9 cellular contexts compared by ENCODE assay signal in genomic region chr22:37419370-37419915, GRCh38. TPM values are rescaled to one million over a fixed set of nuclear protein-coding genes. Genes with fewer than 3 reads are reported as not detected.
DNase-seq lines count a peak whose midpoint lies in the region; ATAC-seq lines count a peak whose summit lies in the region.
"Had no signal": no experiment of that assay in that cellular context is flagged by ENCODE, and none has a peak within 500 bp of the region (broad histone marks: within the 10 kb centered on the region; RNA-seq: fewer than 3 reads in every experiment).

No MANE protein-coding gene starts in this region.

- H3K27ac ChIP-seq in SJCRH30, result no peak overlapping the region
- H3K27ac ChIP-seq: SJSA1 had no signal

- CTCF ChIA-PET in activated CD8-positive, alpha-beta memory T cell treated with anti-CD3 and anti-CD28 coated beads, Interleukin-2, amount 10 ng/mL, durations not matched to agents 7 days and 5 days (lab: Charles Lee), result no interaction called here

- H3K4me3 Mint-ChIP-seq in activated CD8-positive, alpha-beta memory T cell treated with anti-CD3 and anti-CD28 coated beads, Interleukin-2, amount 10 ng/mL, durations not matched to agents 7 days and 5 days, result peak overlapping the region; percentile 43
- H3K4me3 Mint-ChIP-seq in activated T-helper 1 cell treated with anti-CD3 and anti-CD28 coated beads, Interleukin-12 subunit alpha, Interleukin-12 subunit beta, Interleukin-2, Interleukin-4 antibody, amounts not matched to agents 30 ng/mL and 10 ng/mL and 1 ng/mL, durations not matched to agents 14 hours and 24 hours and 36 hours, result peak overlapping the region; percentile 35
- H3K4me3 Mint-ChIP-seq in stimulated activated memory B cell treated with anti-CD40 and anti-IgM and Interleukin-4, amounts not matched to agents 10 μg/mL and 1 μg/mL and 100 μg/mL, for 72 hours, result peak overlapping the region; percentile 63

- H3K9me3 ChIP-seq in iPS-18c (ENCODE audit: control insufficient read depth, insufficient read depth, low read length) (no peaks in the 10 kb centered on the region), SJCRH30 (replicated peaks) (no peaks in the 10 kb centered on the region)
- H3K9me3 ChIP-seq: SJSA1 had no signal

- H3K4me3 ChIP-seq in iPS-18c (ENCODE audit: insufficient read depth, low read depth, low read length), result peak overlapping the region; percentile 51; the same call in 1 of the 2 replicates
- no peak overlapping the region for H3K4me3 ChIP-seq in SJCRH30
- H3K4me3 ChIP-seq: SJSA1 had no signal

- intact Hi-C loops in activated T-helper 1 cell treated with anti-CD3 and anti-CD28 coated beads, Interleukin-12 subunit alpha, Interleukin-12 subunit beta, Interleukin-2, Interleukin-4 antibody, amounts not matched to agents 30 ng/mL and 10 ng/mL and 1 ng/mL, durations not matched to agents 14 hours and 24 hours and 36 hours (cut with micrococcal nuclease), result no loop called here

- H3K27ac Mint-ChIP-seq in activated CD8-positive, alpha-beta memory T cell treated with anti-CD3 and anti-CD28 coated beads, Interleukin-2, amount 10 ng/mL, durations not matched to agents 7 days and 5 days, result no peak overlapping the region
- H3K27ac Mint-ChIP-seq in activated T-helper 1 cell treated with anti-CD3 and anti-CD28 coated beads, Interleukin-12 subunit alpha, Interleukin-12 subunit beta, Interleukin-2, Interleukin-4 antibody, amounts not matched to agents 30 ng/mL and 10 ng/mL and 1 ng/mL, durations not matched to agents 14 hours and 24 hours and 36 hours, result no peak overlapping the region
- no peak overlapping the region for H3K27ac Mint-ChIP-seq in stimulated activated memory B cell treated with anti-CD40 and anti-IgM and Interleukin-4, amounts not matched to agents 10 μg/mL and 1 μg/mL and 100 μg/mL, for 72 hours

- peaks cover 25% of the 10 kb centered on the region for H3K4me1 Mint-ChIP-seq in activated CD8-positive, alpha-beta memory T cell treated with anti-CD3 and anti-CD28 coated beads, Interleukin-2, amount 10 ng/mL, durations not matched to agents 7 days and 5 days
- H3K4me1 Mint-ChIP-seq in activated T-helper 1 cell treated with anti-CD3 and anti-CD28 coated beads, Interleukin-12 subunit alpha, Interleukin-12 subunit beta, Interleukin-2, Interleukin-4 antibody, amounts not matched to agents 30 ng/mL and 10 ng/mL and 1 ng/mL, durations not matched to agents 14 hours and 24 hours and 36 hours (ENCODE audit: low read depth), result peaks cover 31% of the 10 kb centered on the region
- peaks cover 32% of the 10 kb centered on the region for H3K4me1 Mint-ChIP-seq in stimulated activated memory B cell treated with anti-CD40 and anti-IgM and Interleukin-4, amounts not matched to agents 10 μg/mL and 1 μg/mL and 100 μg/mL, for 72 hours

- no peaks in the 10 kb centered on the region for H3K36me3 ChIP-seq in SJCRH30
- H3K36me3 ChIP-seq: SJSA1 had no signal

- H3K36me3 Mint-ChIP-seq in activated CD8-positive, alpha-beta memory T cell treated with anti-CD3 and anti-CD28 coated beads, Interleukin-2, amount 10 ng/mL, durations not matched to agents 7 days and 5 days, result no peaks in the 10 kb centered on the region
- no peaks in the 10 kb centered on the region for H3K36me3 Mint-ChIP-seq in activated T-helper 1 cell treated with anti-CD3 and anti-CD28 coated beads, Interleukin-12 subunit alpha, Interleukin-12 subunit beta, Interleukin-2, Interleukin-4 antibody, amounts not matched to agents 30 ng/mL and 10 ng/mL and 1 ng/mL, durations not matched to agents 14 hours and 24 hours and 36 hours (ENCODE audit: low read depth)
- H3K36me3 Mint-ChIP-seq in stimulated activated memory B cell treated with anti-CD40 and anti-IgM and Interleukin-4, amounts not matched to agents 10 μg/mL and 1 μg/mL and 100 μg/mL, for 72 hours, result no peaks in the 10 kb centered on the region

- peaks cover 13% of the 10 kb centered on the region for H3K27me3 ChIP-seq in SJCRH30

- peaks cover 64% of the 10 kb centered on the region for H3K27me3 Mint-ChIP-seq in activated CD8-positive, alpha-beta memory T cell treated with anti-CD3 and anti-CD28 coated beads, Interleukin-2, amount 10 ng/mL, durations not matched to agents 7 days and 5 days
- H3K27me3 Mint-ChIP-seq in activated T-helper 1 cell treated with anti-CD3 and anti-CD28 coated beads, Interleukin-12 subunit alpha, Interleukin-12 subunit beta, Interleukin-2, Interleukin-4 antibody, amounts not matched to agents 30 ng/mL and 10 ng/mL and 1 ng/mL, durations not matched to agents 14 hours and 24 hours and 36 hours (ENCODE audit: insufficient read depth), result peaks cover 54% of the 10 kb centered on the region
- H3K27me3 Mint-ChIP-seq in stimulated activated memory B cell treated with anti-CD40 and anti-IgM and Interleukin-4, amounts not matched to agents 10 μg/mL and 1 μg/mL and 100 μg/mL, for 72 hours, result peaks cover 87% of the 10 kb centered on the region

- no peaks in the 10 kb centered on the region for H3K4me1 ChIP-seq in SJCRH30

- no peak for DNase-seq in activated CD8-positive, alpha-beta memory T cell treated with anti-CD3 and anti-CD28 coated beads, Interleukin-2, amount 10 ng/mL, durations not matched to agents 7 days and 5 days
- no peak for DNase-seq in activated CD8-positive, alpha-beta memory T cell treated with anti-CD3 and anti-CD28 coated beads for 24 hours
- no peak for DNase-seq in activated T-helper 1 cell treated with anti-CD3 and anti-CD28 coated beads, Interleukin-12 subunit alpha, Interleukin-12 subunit beta, Interleukin-2, Interleukin-4 antibody, amounts not matched to agents 30 ng/mL and 10 ng/mL and 1 ng/mL, durations not matched to agents 14 hours and 24 hours and 36 hours (ENCODE audit: low spot score)
- DNase-seq in NOMO-1 (lab: John Stamatoyannopoulos, UW; ENCODE audit: unreplicated experiment in 2 of 2) (no peak), SHP77 (lab: John Stamatoyannopoulos, UW) (no peak), SJCRH30 (no peak)

- ATAC-seq in activated CD8-positive, alpha-beta memory T cell treated with anti-CD3 and anti-CD28 coated beads, Interleukin-2, amount 10 ng/mL, durations not matched to agents 7 days and 5 days, result no peak
- ATAC-seq in stimulated activated memory B cell treated with anti-CD40 and anti-IgM and Interleukin-4, amounts not matched to agents 10 μg/mL and 1 μg/mL and 100 μg/mL, for 72 hours, result no peak

- no peaks in the 10 kb centered on the region for H3K9me3 Mint-ChIP-seq in activated CD8-positive, alpha-beta memory T cell treated with anti-CD3 and anti-CD28 coated beads, Interleukin-2, amount 10 ng/mL, durations not matched to agents 7 days and 5 days (ENCODE audit: low read depth)
- no peaks in the 10 kb centered on the region for H3K9me3 Mint-ChIP-seq in activated T-helper 1 cell treated with anti-CD3 and anti-CD28 coated beads, Interleukin-12 subunit alpha, Interleukin-12 subunit beta, Interleukin-2, Interleukin-4 antibody, amounts not matched to agents 30 ng/mL and 10 ng/mL and 1 ng/mL, durations not matched to agents 14 hours and 24 hours and 36 hours
- H3K9me3 Mint-ChIP-seq in stimulated activated memory B cell treated with anti-CD40 and anti-IgM and Interleukin-4, amounts not matched to agents 10 μg/mL and 1 μg/mL and 100 μg/mL, for 72 hours, result no peaks in the 10 kb centered on the region

RNA-seq across cellular contexts. Expression of gene ELFN2, which starts 7.8 kb away (rescaled TPM):
- total RNA-seq in activated CD8-positive, alpha-beta memory T cell treated with anti-CD3 and anti-CD28 coated beads, Interleukin-2, amount 10 ng/mL, durations not matched to agents 7 days and 5 days, result under 1 TPM; 0.07 to 0.50 TPM
- 0.05 and 0.08 TPM in 2 replicates for total RNA-seq in activated T-helper 1 cell treated with anti-CD3 and anti-CD28 coated beads, Interleukin-12 subunit alpha, Interleukin-12 subunit beta, Interleukin-2, Interleukin-4 antibody, amounts not matched to agents 30 ng/mL and 10 ng/mL and 1 ng/mL, durations not matched to agents 14 hours and 24 hours and 36 hours
- under 0.01 and 0.02 TPM in 2 replicates for total RNA-seq in SJCRH30 (2014; rRNA removed; shearing (Covaris generic))
